In the genomic region with DNA sequence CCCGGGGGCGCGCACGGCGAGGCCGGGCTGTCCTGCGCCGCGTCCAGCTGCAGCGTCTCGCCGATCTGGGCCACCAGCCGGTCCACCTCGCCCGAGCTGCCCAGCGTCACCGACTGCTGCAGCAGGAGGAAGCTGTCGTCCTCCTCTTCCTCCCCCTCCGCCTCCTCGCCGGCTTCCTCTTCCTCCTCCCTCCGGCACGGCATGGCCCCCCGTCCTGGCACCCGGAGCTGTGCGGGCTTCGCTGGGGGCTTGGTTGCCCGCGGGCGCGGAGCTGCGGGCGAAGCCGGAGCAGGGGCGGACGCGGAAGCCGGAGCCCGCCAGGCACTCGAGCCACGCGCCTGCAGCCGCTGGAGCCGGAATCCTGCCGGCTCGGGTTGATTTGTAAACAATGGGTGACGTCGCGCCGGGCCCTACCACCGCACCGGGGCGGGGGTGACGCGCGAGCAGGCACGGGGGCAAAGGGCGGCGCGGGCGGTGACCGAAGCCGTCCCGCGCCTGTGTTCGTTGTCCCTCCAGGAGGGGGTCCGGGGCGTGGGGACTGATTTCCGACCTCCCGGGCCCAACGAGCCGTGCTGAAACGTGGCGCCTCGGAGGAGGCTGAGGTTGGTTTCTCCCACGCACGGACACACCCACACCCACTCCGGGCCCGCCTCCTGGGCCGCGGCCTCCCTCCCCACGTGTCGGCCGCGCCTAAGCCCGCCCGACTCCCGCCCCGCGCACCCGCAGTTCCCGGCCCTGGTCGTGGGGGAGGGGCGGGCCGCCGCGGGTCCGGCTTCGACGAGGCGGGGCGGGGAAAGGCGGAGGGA, we compare ENCODE assay signal across 1 cellular context.
TF ChIP-seq lines count a peak whose summit lies in the region.

A gene with protein sequence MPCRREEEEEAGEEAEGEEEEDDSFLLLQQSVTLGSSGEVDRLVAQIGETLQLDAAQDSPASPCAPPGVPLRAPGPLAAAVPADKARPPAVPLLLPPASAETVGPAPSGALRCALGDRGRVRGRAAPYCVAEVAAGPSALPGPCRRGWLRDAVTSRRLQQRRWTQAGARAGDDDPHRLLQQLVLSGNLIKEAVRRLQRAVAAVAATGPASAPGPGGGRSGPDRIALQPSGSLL (minus strand): TSS at position 360 of the 806 bp plus-strand sequence. CDS start 157 bp downstream, at position 203.

TF ChIP-seq in HepG2, 621 proteins besides CTCF, POLR2A, EP300 and RAD21 (continued from another document and continues in another):
- TF ChIP-seq ZNF704 (CRISPR knock-in tag; IDR thresholded peaks at IDR 0.05; ENCODE audit: borderline replicate concordance) (peak; percentile 73; the same call in 1 of the 2 replicates), ZNF792 (CRISPR knock-in tag; IDR thresholded peaks at IDR 0.05) (peak; percentile 61; the same call in 1 of the 2 replicates), HDAC6 (IDR thresholded peaks at IDR 0.05; ENCODE audit: low read depth, low read length) (no peak), JUN (CRISPR knock-in tag; IDR thresholded peaks at IDR 0.05) (peak; percentile 48), ZNF275 (CRISPR knock-in tag; IDR thresholded peaks at IDR 0.05; ENCODE audit: borderline replicate concordance) (peak; percentile 86; the same call in 1 of the 2 replicates), HNRNPH1 (optimal IDR thresholded peaks at IDR 0.05; ENCODE audit: low read depth, low read length) (no peak), MIXL1 (CRISPR knock-in tag; IDR thresholded peaks at IDR 0.05) (no peak), ZNF563 (CRISPR knock-in tag; IDR thresholded peaks at IDR 0.05) (peak; percentile 46; the same call in 1 of the 2 replicates), ZMAT3 (CRISPR knock-in tag; conservative IDR thresholded peaks at IDR 0.05) (peak; percentile 76; the same call in 1 of the 2 replicates), SOX6 (IDR thresholded peaks at IDR 0.05) (no peak), SOX6 (CRISPR knock-in tag; IDR thresholded peaks at IDR 0.05) (peak; percentile 94), SIX1 (CRISPR knock-in tag; IDR thresholded peaks at IDR 0.05; ENCODE audit: borderline replicate concordance) (peak; percentile 30; the same call in 1 of the 2 replicates), CC2D1A (CRISPR knock-in tag; IDR thresholded peaks at IDR 0.05) (no peak), KDM2A (CRISPR knock-in tag; IDR thresholded peaks at IDR 0.05; ENCODE audit: borderline replicate concordance, low read depth) (peak; percentile 65; the same call in 1 of the 2 replicates), RORA (CRISPR knock-in tag; IDR thresholded peaks at IDR 0.05) (no peak), NFKBIZ (CRISPR knock-in tag; IDR thresholded peaks at IDR 0.05) (peak; percentile 71; the same call in 1 of the 2 replicates), PHF5A (CRISPR knock-in tag; IDR thresholded peaks at IDR 0.05; ENCODE audit: low read depth, unreplicated experiment) (no peak), FOXP1 (IDR thresholded peaks at IDR 0.05) (0 out of 2 replicates have a peak, but pooled peaks have one; percentile 32), FOXP1 (CRISPR knock-in tag; IDR thresholded peaks at IDR 0.05) (peak; percentile 44), MZF1 (CRISPR knock-in tag; IDR thresholded peaks at IDR 0.05; ENCODE audit: borderline replicate concordance) (no peak), NR2F1 (CRISPR knock-in tag; IDR thresholded peaks at IDR 0.05) (peak; percentile 1 to 39; a peak in 1 of 4 replicates)
- TF ChIP-seq, protein P1, sequence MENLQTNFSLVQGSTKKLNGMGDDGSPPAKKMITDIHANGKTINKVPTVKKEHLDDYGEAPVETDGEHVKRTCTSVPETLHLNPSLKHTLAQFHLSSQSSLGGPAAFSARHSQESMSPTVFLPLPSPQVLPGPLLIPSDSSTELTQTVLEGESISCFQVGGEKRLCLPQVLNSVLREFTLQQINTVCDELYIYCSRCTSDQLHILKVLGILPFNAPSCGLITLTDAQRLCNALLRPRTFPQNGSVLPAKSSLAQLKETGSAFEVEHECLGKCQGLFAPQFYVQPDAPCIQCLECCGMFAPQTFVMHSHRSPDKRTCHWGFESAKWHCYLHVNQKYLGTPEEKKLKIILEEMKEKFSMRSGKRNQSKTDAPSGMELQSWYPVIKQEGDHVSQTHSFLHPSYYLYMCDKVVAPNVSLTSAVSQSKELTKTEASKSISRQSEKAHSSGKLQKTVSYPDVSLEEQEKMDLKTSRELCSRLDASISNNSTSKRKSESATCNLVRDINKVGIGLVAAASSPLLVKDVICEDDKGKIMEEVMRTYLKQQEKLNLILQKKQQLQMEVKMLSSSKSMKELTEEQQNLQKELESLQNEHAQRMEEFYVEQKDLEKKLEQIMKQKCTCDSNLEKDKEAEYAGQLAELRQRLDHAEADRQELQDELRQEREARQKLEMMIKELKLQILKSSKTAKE (CRISPR knock-in tag; IDR thresholded peaks at IDR 0.05; ENCODE audit: borderline replicate concordance) = peak; percentile 31; the same call in 1 of the 2 replicates
- TF ChIP-seq, protein P2, sequence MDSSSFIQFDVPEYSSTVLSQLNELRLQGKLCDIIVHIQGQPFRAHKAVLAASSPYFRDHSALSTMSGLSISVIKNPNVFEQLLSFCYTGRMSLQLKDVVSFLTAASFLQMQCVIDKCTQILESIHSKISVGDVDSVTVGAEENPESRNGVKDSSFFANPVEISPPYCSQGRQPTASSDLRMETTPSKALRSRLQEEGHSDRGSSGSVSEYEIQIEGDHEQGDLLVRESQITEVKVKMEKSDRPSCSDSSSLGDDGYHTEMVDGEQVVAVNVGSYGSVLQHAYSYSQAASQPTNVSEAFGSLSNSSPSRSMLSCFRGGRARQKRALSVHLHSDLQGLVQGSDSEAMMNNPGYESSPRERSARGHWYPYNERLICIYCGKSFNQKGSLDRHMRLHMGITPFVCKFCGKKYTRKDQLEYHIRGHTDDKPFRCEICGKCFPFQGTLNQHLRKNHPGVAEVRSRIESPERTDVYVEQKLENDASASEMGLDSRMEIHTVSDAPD (CRISPR knock-in tag; IDR thresholded peaks at IDR 0.05) = peak; percentile 63
- TF ChIP-seq, protein P3, sequence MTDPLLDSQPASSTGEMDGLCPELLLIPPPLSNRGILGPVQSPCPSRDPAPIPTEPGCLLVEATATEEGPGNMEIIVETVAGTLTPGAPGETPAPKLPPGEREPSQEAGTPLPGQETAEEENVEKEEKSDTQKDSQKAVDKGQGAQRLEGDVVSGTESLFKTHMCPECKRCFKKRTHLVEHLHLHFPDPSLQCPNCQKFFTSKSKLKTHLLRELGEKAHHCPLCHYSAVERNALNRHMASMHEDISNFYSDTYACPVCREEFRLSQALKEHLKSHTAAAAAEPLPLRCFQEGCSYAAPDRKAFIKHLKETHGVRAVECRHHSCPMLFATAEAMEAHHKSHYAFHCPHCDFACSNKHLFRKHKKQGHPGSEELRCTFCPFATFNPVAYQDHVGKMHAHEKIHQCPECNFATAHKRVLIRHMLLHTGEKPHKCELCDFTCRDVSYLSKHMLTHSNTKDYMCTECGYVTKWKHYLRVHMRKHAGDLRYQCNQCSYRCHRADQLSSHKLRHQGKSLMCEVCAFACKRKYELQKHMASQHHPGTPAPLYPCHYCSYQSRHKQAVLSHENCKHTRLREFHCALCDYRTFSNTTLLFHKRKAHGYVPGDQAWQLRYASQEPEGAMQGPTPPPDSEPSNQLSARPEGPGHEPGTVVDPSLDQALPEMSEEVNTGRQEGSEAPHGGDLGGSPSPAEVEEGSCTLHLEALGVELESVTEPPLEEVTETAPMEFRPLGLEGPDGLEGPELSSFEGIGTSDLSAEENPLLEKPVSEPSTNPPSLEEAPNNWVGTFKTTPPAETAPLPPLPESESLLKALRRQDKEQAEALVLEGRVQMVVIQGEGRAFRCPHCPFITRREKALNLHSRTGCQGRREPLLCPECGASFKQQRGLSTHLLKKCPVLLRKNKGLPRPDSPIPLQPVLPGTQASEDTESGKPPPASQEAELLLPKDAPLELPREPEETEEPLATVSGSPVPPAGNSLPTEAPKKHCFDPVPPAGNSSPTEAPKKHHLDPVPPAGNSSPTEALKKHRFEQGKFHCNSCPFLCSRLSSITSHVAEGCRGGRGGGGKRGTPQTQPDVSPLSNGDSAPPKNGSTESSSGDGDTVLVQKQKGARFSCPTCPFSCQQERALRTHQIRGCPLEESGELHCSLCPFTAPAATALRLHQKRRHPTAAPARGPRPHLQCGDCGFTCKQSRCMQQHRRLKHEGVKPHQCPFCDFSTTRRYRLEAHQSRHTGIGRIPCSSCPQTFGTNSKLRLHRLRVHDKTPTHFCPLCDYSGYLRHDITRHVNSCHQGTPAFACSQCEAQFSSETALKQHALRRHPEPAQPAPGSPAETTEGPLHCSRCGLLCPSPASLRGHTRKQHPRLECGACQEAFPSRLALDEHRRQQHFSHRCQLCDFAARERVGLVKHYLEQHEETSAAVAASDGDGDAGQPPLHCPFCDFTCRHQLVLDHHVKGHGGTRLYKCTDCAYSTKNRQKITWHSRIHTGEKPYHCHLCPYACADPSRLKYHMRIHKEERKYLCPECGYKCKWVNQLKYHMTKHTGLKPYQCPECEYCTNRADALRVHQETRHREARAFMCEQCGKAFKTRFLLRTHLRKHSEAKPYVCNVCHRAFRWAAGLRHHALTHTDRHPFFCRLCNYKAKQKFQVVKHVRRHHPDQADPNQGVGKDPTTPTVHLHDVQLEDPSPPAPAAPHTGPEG (CRISPR knock-in tag; IDR thresholded peaks at IDR 0.05) = peak; percentile 94
- TF ChIP-seq, protein P4, sequence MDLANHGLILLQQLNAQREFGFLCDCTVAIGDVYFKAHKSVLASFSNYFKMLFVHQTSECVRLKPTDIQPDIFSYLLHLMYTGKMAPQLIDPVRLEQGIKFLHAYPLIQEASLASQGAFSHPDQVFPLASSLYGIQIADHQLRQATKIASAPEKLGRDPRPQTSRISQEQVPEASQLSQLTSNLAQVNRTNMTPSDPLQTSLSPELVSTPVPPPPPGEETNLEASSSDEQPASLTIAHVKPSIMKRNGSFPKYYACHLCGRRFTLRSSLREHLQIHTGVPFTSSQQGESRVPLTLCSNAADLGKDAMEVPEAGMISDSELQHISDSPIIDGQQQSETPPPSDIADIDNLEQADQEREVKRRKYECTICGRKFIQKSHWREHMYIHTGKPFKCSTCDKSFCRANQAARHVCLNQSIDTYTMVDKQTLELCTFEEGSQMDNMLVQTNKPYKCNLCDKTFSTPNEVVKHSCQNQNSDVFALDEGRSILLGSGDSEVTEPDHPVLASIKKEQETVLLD (CRISPR knock-in tag; IDR thresholded peaks at IDR 0.05; ENCODE audit: low read depth) = peak; percentile 58
- TF ChIP-seq, protein P5, sequence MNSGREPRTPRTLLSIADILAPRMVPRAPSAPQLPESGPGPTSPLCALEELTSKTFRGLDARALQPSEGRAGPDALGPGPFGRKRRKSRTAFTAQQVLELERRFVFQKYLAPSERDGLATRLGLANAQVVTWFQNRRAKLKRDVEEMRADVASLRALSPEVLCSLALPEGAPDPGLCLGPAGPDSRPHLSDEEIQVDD (CRISPR knock-in tag; IDR thresholded peaks at IDR 0.05; ENCODE audit: borderline replicate concordance) = no peak
- TF ChIP-seq, protein P6, sequence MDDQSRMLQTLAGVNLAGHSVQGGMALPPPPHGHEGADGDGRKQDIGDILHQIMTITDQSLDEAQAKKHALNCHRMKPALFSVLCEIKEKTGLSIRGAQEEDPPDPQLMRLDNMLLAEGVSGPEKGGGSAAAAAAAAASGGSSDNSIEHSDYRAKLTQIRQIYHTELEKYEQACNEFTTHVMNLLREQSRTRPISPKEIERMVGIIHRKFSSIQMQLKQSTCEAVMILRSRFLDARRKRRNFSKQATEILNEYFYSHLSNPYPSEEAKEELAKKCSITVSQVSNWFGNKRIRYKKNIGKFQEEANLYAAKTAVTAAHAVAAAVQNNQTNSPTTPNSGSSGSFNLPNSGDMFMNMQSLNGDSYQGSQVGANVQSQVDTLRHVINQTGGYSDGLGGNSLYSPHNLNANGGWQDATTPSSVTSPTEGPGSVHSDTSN (CRISPR knock-in tag; IDR thresholded peaks at IDR 0.05; ENCODE audit: borderline replicate concordance) = no peak
- TF ChIP-seq, protein P7, sequence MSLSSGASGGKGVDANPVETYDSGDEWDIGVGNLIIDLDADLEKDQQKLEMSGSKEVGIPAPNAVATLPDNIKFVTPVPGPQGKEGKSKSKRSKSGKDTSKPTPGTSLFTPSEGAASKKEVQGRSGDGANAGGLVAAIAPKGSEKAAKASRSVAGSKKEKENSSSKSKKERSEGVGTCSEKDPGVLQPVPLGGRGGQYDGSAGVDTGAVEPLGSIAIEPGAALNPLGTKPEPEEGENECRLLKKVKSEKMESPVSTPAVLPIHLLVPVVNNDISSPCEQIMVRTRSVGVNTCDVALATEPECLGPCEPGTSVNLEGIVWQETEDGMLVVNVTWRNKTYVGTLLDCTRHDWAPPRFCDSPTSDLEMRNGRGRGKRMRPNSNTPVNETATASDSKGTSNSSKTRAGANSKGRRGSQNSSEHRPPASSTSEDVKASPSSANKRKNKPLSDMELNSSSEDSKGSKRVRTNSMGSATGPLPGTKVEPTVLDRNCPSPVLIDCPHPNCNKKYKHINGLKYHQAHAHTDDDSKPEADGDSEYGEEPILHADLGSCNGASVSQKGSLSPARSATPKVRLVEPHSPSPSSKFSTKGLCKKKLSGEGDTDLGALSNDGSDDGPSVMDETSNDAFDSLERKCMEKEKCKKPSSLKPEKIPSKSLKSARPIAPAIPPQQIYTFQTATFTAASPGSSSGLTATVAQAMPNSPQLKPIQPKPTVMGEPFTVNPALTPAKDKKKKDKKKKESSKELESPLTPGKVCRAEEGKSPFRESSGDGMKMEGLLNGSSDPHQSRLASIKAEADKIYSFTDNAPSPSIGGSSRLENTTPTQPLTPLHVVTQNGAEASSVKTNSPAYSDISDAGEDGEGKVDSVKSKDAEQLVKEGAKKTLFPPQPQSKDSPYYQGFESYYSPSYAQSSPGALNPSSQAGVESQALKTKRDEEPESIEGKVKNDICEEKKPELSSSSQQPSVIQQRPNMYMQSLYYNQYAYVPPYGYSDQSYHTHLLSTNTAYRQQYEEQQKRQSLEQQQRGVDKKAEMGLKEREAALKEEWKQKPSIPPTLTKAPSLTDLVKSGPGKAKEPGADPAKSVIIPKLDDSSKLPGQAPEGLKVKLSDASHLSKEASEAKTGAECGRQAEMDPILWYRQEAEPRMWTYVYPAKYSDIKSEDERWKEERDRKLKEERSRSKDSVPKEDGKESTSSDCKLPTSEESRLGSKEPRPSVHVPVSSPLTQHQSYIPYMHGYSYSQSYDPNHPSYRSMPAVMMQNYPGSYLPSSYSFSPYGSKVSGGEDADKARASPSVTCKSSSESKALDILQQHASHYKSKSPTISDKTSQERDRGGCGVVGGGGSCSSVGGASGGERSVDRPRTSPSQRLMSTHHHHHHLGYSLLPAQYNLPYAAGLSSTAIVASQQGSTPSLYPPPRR (CRISPR knock-in tag; IDR thresholded peaks at IDR 0.05; ENCODE audit: borderline replicate concordance) = no peak; the same call in 1 of the 2 replicates
